In genomic region chr11:121321614-121322243, GRCh38 we compare ENCODE assay signal across 9 cellular contexts. TPM values are rescaled to one million over a fixed set of nuclear protein-coding genes. Genes with fewer than 3 reads are reported as not detected.
DNase-seq lines count a peak whose midpoint lies in the region; ATAC-seq and TF ChIP-seq lines count a peak whose summit lies in the region.
"Had no signal": no experiment of that assay in that cellular context is flagged by ENCODE, and none has a peak within 500 bp of the region (broad histone marks: within the 10 kb centered on the region; RNA-seq: fewer than 3 reads in every experiment).

No MANE protein-coding gene starts in this region.

- H3K27ac ChIP-seq in HCT116 (ENCODE audit: low read depth, low read length), result no peak overlapping the region
- no peak overlapping the region for H3K27ac ChIP-seq in iPS DF 6.9 (ENCODE audit: low read length)

- no peaks in the 10 kb centered on the region for H3K4me1 ChIP-seq in HCT116 (ENCODE audit: control insufficient read depth in 1 of 2, insufficient read depth in 2 of 2, low read length in 2 of 2)
- no peaks in the 10 kb centered on the region for H3K4me1 ChIP-seq in adipocyte (ENCODE audit: control insufficient read depth, insufficient read depth, low read length)
- no peaks in the 10 kb centered on the region for H3K4me1 ChIP-seq in iPS DF 6.9 (ENCODE audit: control insufficient read depth, insufficient read depth, low read length)

- H3K4me3 ChIP-seq in HCT116 (replicated peaks in 1 of 2; ENCODE audit: low read depth in 1 of 2, low read length in 2 of 2) (no peak overlapping the region), adipocyte (ENCODE audit: low read length) (no peak overlapping the region), iPS DF 6.9 (ENCODE audit: low read length) (no peak overlapping the region)

- no peak overlapping the region for H3K4me3 Mint-ChIP-seq in activated T-cell treated with anti-CD3 and anti-CD28 coated beads, Interleukin-2, amount 50 U/mL, for 4 hours
- H3K4me3 Mint-ChIP-seq: dendritic cell treated with granulocyte-macrophage colony-stimulating factor and Interleukin-4, amounts not matched to agents 40 ng/mL and 50 ng/mL, for 4 days had no signal

- intact Hi-C loops in HCT116 (cut with micrococcal nuclease), result no loop called here

- no peak for TF ChIP-seq POLR2A in HCT116 (IDR thresholded peaks at IDR 0.05; ENCODE audit: borderline replicate concordance, extremely low read depth, insufficient read depth, insufficient read length)

- POLR2A ChIA-PET in HCT116 (lab: Charles Lee), result no interaction called here

- H3K9me2 ChIP-seq in HCT116 (ENCODE audit: insufficient read depth), result no peaks in the 10 kb centered on the region

- no peaks in the 10 kb centered on the region for H3K27me3 Mint-ChIP-seq in activated T-cell treated with anti-CD3 and anti-CD28 coated beads, Interleukin-2, amount 50 U/mL, for 4 hours (ENCODE audit: low read depth)

- RAD21 ChIA-PET in HCT116 (lab: Charles Lee; ENCODE audit: low non-redundant PET in 1 of 2, low total read pairs in 2 of 2, uncharacterized antibody in 2 of 2, unreplicated experiment in 2 of 2), result no interaction called here

- peak; percentile 46 to 69 for ATAC-seq in activated T-cell treated with anti-CD3 and anti-CD28 coated beads, Interleukin-2, amount 50 U/mL, for 4 hours
- ATAC-seq in HCT116, result peak; percentile 70

- H3K4me1 Mint-ChIP-seq in activated T-cell treated with anti-CD3 and anti-CD28 coated beads, Interleukin-2, amount 50 U/mL, for 4 hours (ENCODE audit: low read depth), result peaks cover 16% of the 10 kb centered on the region

- no TSS peak for BruUV-seq in HCT116 (replicated peaks; lab: Mats Ljungman, UMichigan)

- no peaks in the 10 kb centered on the region for H4K20me1 ChIP-seq in HCT116 (ENCODE audit: insufficient read depth)

- no peak overlapping the region for H2AFZ ChIP-seq in HCT116 (ENCODE audit: low read depth, low read length, poor library complexity, severe bottlenecking)

- H3K9me3 ChIP-seq in HCT116 (ENCODE audit: control insufficient read depth in 1 of 2, insufficient read depth in 1 of 2, low read depth in 1 of 2, low read length in 2 of 2) (no peaks in the 10 kb centered on the region), adipocyte (ENCODE audit: control insufficient read depth, low read length) (no peaks in the 10 kb centered on the region), iPS DF 6.9 (ENCODE audit: control insufficient read depth, insufficient read depth, low read length) (no peaks in the 10 kb centered on the region)

- CTCF ChIA-PET in HCT116 (lab: Charles Lee), result interaction anchor here (1.0 kb wide), 1 partner anchor 270 kb away, joined by 10 read pairs; no protein-coding TSS in a partner anchor

- H3K27me3 ChIP-seq in HCT116 (ENCODE audit: insufficient read depth, low read length) (no peaks in the 10 kb centered on the region), adipocyte (replicated peaks; ENCODE audit: control insufficient read depth, insufficient read depth, low read length) (peaks cover 36% of the 10 kb centered on the region), iPS DF 6.9 (ENCODE audit: control insufficient read depth, insufficient read depth, low read length) (no peaks in the 10 kb centered on the region)

- peak; percentile 10 to 68 (median 34); a peak in 4 of 6 replicates for TF ChIP-seq CTCF in HCT116 (IDR thresholded peaks at IDR 0.05 in 2 of 3, conservative IDR thresholded peaks at IDR 0.05 in 1 of 3; ENCODE audit: borderline replicate concordance in 1 of 3, insufficient read depth in 1 of 3, low read depth in 2 of 3, low read length in 2 of 3)

- H3K9me3 Mint-ChIP-seq in activated T-cell treated with anti-CD3 and anti-CD28 coated beads, Interleukin-2, amount 50 U/mL, for 4 hours, result no peaks in the 10 kb centered on the region
- H3K9me3 Mint-ChIP-seq: dendritic cell treated with granulocyte-macrophage colony-stimulating factor and Interleukin-4, amounts not matched to agents 40 ng/mL and 50 ng/mL, for 4 days had no signal

- WGBS in iPS DF 6.9 (ENCODE audit: insufficient coverage, insufficient read length), result 100% methylated on average over 2 of the region's 7 CpGs

- no peaks in the 10 kb centered on the region for H3K79me2 ChIP-seq in HCT116 (ENCODE audit: insufficient read depth, low read length)

- TF ChIP-seq RAD21 in HCT116 (IDR thresholded peaks at IDR 0.05; ENCODE audit: low read depth), result peak; percentile 76

- no peaks in the 10 kb centered on the region for H3K36me3 Mint-ChIP-seq in activated T-cell treated with anti-CD3 and anti-CD28 coated beads, Interleukin-2, amount 50 U/mL, for 4 hours (ENCODE audit: insufficient read depth)

- DNase-seq in activated T-cell treated with anti-CD3 and anti-CD28 coated beads, Interleukin-2, amount 50 U/mL, for 4 hours, result peak; percentile 22
- DNase-seq in activated T-cell treated with anti-CD3 and anti-CD28 coated beads for 4 hours (no peak), HCT116 (ENCODE audit: low read depth, low spot score) (peak; percentile 12), NCI-H446 treated with DMSO at 0.1 percent for 48 hours (lab: John Stamatoyannopoulos, UW) (peak; percentile 43), adipocyte (ENCODE audit: low read depth) (peak; percentile 13), iPS DF 6.9 (ENCODE audit: low read depth, low spot score) (peak; percentile 43), superior temporal gyrus (ENCODE audit: extremely low spot score) (peak; percentile 90), GM19238 (ENCODE audit: insufficient read length, low spot score) (no peak)

- no peak overlapping the region for H3K9ac ChIP-seq in HCT116 (ENCODE audit: low read length)
- no peak overlapping the region for H3K9ac ChIP-seq in adipocyte (ENCODE audit: low read length)

- H3K36me3 ChIP-seq in HCT116 (ENCODE audit: control insufficient read depth in 1 of 2, insufficient read depth in 2 of 2, low read length in 2 of 2) (no peaks in the 10 kb centered on the region), adipocyte (ENCODE audit: control insufficient read depth, insufficient read depth, low read length, severe bottlenecking) (no peaks in the 10 kb centered on the region), iPS DF 6.9 (ENCODE audit: control insufficient read depth, insufficient read depth, low read length) (no peaks in the 10 kb centered on the region)

- H3K4me2 ChIP-seq in HCT116 (ENCODE audit: low read length), result no peak overlapping the region

TF ChIP-seq in HCT116, 20 proteins besides CTCF, POLR2A, EP300 and RAD21 (continues in another document):
- TF ChIP-seq EGR1 (IDR thresholded peaks at IDR 0.05; ENCODE audit: low read depth), result no peak
- no peak for TF ChIP-seq REST (IDR thresholded peaks at IDR 0.05; ENCODE audit: low read depth)
- no peak for TF ChIP-seq SRF (IDR thresholded peaks at IDR 0.05; ENCODE audit: low read depth)
- TF ChIP-seq MAX (IDR thresholded peaks at IDR 0.05), result no peak
- no peak for TF ChIP-seq CBX3 (IDR thresholded peaks at IDR 0.05; ENCODE audit: low read depth)
- no peak for TF ChIP-seq POLR2AphosphoS5 (IDR thresholded peaks at IDR 0.05; ENCODE audit: low read depth, low read length)
- no peak for TF ChIP-seq ATF3 (IDR thresholded peaks at IDR 0.05)
- TF ChIP-seq YY1 (IDR thresholded peaks at IDR 0.05; ENCODE audit: extremely low read depth, insufficient replicate concordance, low read depth, low read length), result no peak
- TF ChIP-seq SIN3A (IDR thresholded peaks at IDR 0.05; ENCODE audit: low read depth), result no peak
- no peak for TF ChIP-seq SP1 (IDR thresholded peaks at IDR 0.05; ENCODE audit: low read depth)
- TF ChIP-seq ELF1 (IDR thresholded peaks at IDR 0.05; ENCODE audit: borderline replicate concordance, low read depth), result no peak
- TF ChIP-seq EZH2 (IDR thresholded peaks at IDR 0.05), result no peak
- TF ChIP-seq FOSL1 (IDR thresholded peaks at IDR 0.05; ENCODE audit: low read depth), result no peak
- no peak for TF ChIP-seq EZH2phosphoT487 (IDR thresholded peaks at IDR 0.05; ENCODE audit: borderline replicate concordance)
- no peak for TF ChIP-seq ZFX (IDR thresholded peaks at IDR 0.05)

RNA-seq across cellular contexts. Expression of gene SC5D, which starts 29.2 kb away (rescaled TPM):
- 10 to 100 TPM; 15.7 to 16.5 (median 16.4) TPM for total RNA-seq in activated T-cell treated with anti-CD3 and anti-CD28 coated beads, Interleukin-2, amount 50 U/mL, for 4 hours
- total RNA-seq in HCT116 (2021; ENCODE audit: unreplicated experiment), result 24.1 TPM
- 17.3 and 19.9 TPM in 2 replicates for polyA plus RNA-seq in HCT116 (2012)

Comparison
In these comparisons a context has a peak if more than half of its experiments do, and no peak if none do; other contexts are left out.
1. DNase-seq: peak in activated T-cell treated with anti-CD3 and anti-CD28 coated beads, Interleukin-2, amount 50 U/mL, for 4 hours (single experiment), HCT116 (single experiment), NCI-H446 treated with DMSO at 0.1 percent for 48 hours (single experiment), adipocyte (single experiment), iPS DF 6.9 (single experiment) and superior temporal gyrus (single experiment); none in activated T-cell treated with anti-CD3 and anti-CD28 coated beads for 4 hours (single experiment) and GM19238 (single experiment).